Comparison of ENCODE assay signal across 8 cellular contexts in the genomic region with DNA sequence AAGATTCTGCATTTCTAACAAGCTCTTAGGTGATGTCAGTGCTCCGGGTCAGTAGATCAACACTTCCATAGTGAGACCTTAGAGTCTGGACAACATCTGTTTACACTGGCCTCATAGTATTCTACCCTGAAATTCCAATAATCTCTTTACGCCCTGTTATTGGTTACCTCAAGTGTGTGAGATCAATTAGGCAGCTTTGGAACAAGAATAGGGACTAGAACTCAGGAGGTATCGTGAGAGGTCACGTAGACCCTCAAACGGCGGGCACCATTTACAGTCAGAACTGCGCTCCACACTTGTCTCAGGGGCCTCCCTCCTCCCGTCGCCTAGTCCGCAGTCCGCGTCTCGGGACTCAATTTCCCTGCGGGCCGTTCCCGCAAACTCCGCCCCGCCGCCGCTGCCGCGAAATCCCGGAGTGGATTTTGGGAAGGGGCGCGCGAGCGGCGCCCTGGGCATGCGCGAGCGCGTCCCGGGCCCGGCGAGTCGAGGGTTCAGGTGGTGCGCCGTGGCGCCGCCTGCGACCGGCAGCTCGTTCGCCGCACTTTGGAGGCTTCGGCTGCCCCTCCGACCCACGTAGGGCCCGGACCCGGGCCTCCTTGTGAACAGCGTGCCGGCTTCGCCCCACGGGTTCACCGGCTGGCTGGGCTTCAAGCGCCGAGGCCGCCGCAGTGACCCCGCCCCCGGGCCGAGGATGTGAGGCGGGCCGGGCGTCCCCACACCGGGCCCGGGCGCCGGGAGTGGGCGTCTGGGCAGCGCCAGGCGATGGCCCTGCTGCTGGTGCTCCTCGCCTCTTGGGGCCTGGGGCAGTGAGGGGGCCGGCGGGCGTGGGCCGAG. TPM values are rescaled to one million over a fixed set of nuclear protein-coding genes. Genes with fewer than 3 reads are reported as not detected.
DNase-seq lines count a peak whose midpoint lies in the region; ATAC-seq and TF ChIP-seq lines count a peak whose summit lies in the region.

A gene with protein sequence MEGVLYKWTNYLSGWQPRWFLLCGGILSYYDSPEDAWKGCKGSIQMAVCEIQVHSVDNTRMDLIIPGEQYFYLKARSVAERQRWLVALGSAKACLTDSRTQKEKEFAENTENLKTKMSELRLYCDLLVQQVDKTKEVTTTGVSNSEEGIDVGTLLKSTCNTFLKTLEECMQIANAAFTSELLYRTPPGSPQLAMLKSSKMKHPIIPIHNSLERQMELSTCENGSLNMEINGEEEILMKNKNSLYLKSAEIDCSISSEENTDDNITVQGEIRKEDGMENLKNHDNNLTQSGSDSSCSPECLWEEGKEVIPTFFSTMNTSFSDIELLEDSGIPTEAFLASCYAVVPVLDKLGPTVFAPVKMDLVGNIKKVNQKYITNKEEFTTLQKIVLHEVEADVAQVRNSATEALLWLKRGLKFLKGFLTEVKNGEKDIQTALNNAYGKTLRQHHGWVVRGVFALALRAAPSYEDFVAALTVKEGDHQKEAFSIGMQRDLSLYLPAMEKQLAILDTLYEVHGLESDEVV (plus strand): TSS at position 498 of the 834 bp plus-strand sequence. CDS start 351 bp downstream, outside the sequence.

- H3K9me3 Mint-ChIP-seq in stimulated activated naive CD8-positive, alpha-beta T cell treated with anti-CD3 and anti-CD28 coated beads, Interleukin-15, Interleukin-2, amounts not matched to agents 100 ng/mL and 50 ng/mL, for 24 hours: no peaks in the 10 kb centered on the region

- H3K36me3 ChIP-seq in KMS-11 (ENCODE audit: insufficient read depth) (no peaks in the 10 kb centered on the region), RWPE2 (ENCODE audit: low read depth) (peaks cover 2% of the 10 kb centered on the region; the same call in 1 of the 2 replicates), neural cell (ENCODE audit: insufficient read depth, low read length) (peaks cover 4% of the 10 kb centered on the region)

- H3K9me2 ChIP-seq in neural cell (ENCODE audit: insufficient read depth, low read length): no peaks in the 10 kb centered on the region

- H3F3A ChIP-seq in neural cell (ENCODE audit: insufficient read depth, low read length, poor library complexity, severe bottlenecking): peaks cover 15% of the 10 kb centered on the region

- TF ChIP-seq EP300 in neural cell (conservative IDR thresholded peaks at IDR 0.05; ENCODE audit: poor library complexity, severe bottlenecking): peak; percentile 57

- H3K9me3 ChIP-seq in RWPE2 (ENCODE audit: severe bottlenecking) (no peaks in the 10 kb centered on the region), neural cell (ENCODE audit: low read length) (no peaks in the 10 kb centered on the region)

- H3K4me1 ChIP-seq in KMS-11 (ENCODE audit: low read depth, poor library complexity, severe bottlenecking) (peaks cover 37% of the 10 kb centered on the region), RWPE2 (ENCODE audit: insufficient read depth, poor library complexity, severe bottlenecking) (peaks cover 17% of the 10 kb centered on the region)

- H3K9ac ChIP-seq in KMS-11: peak within 1 kb of the TSS; percentile 62; the same call in 1 of the 2 replicates
- H3K9ac ChIP-seq in neural cell (ENCODE audit: low read length): peak within 1 kb of the TSS; percentile 79

- H3K36me3 Mint-ChIP-seq in stimulated activated naive CD8-positive, alpha-beta T cell treated with anti-CD3 and anti-CD28 coated beads, Interleukin-15, Interleukin-2, amounts not matched to agents 100 ng/mL and 50 ng/mL, for 24 hours (ENCODE audit: low read depth): no peaks in the 10 kb centered on the region

- H3K4me2 ChIP-seq in KMS-11 (peak within 1 kb of the TSS; percentile 85), neural cell (ENCODE audit: low read length) (peak within 1 kb of the TSS; percentile 95)

- peaks cover 9% of the 10 kb centered on the region; the same call in 1 of the 2 replicates for H3K79me2 ChIP-seq in KMS-11 (ENCODE audit: insufficient read depth, low read depth)
- peaks cover 62% of the 10 kb centered on the region for H3K79me2 ChIP-seq in neural cell (replicated peaks; ENCODE audit: insufficient read depth, low read length)

- H4K20me1 ChIP-seq in KMS-11 (ENCODE audit: insufficient read depth): no peaks in the 10 kb centered on the region
- peaks cover 3% of the 10 kb centered on the region for H4K20me1 ChIP-seq in neural cell (ENCODE audit: insufficient read depth)

- H3K27ac Mint-ChIP-seq in stimulated activated naive CD8-positive, alpha-beta T cell treated with anti-CD3 and anti-CD28 coated beads, Interleukin-15, Interleukin-2, amounts not matched to agents 100 ng/mL and 50 ng/mL, for 24 hours: peak within 1 kb of the TSS; percentile 89

- H3K4me1 Mint-ChIP-seq in stimulated activated naive CD8-positive, alpha-beta T cell treated with anti-CD3 and anti-CD28 coated beads, Interleukin-15, Interleukin-2, amounts not matched to agents 100 ng/mL and 50 ng/mL, for 24 hours (ENCODE audit: low read depth): peaks cover 37% of the 10 kb centered on the region

- H2AFZ ChIP-seq in KMS-11 (ENCODE audit: low read depth): peak within 1 kb of the TSS; percentile 79
- peak within 1 kb of the TSS; percentile 48 for H2AFZ ChIP-seq in neural cell (ENCODE audit: low read depth, low read length)

- H3K27me3 Mint-ChIP-seq in stimulated activated naive CD8-positive, alpha-beta T cell treated with anti-CD3 and anti-CD28 coated beads, Interleukin-15, Interleukin-2, amounts not matched to agents 100 ng/mL and 50 ng/mL, for 24 hours: no peaks in the 10 kb centered on the region

- no peak for TF ChIP-seq CTCF in KMS-11 (conservative IDR thresholded peaks at IDR 0.05; ENCODE audit: low read depth, low read length)
- no peak for TF ChIP-seq CTCF in RWPE2 (IDR thresholded peaks at IDR 0.05; ENCODE audit: poor library complexity, severe bottlenecking)
- TF ChIP-seq CTCF in neural cell (IDR thresholded peaks at IDR 0.05; ENCODE audit: poor library complexity, severe bottlenecking): no peak

- no peak within 1 kb of the TSS for H3K4me3 Mint-ChIP-seq in stimulated activated naive CD8-positive, alpha-beta T cell treated with anti-CD3 and anti-CD28 coated beads, Interleukin-15, Interleukin-2, amounts not matched to agents 100 ng/mL and 50 ng/mL, for 24 hours

- ATAC-seq in GM21786 (IDR thresholded peaks at IDR 0.05; ENCODE audit: unreplicated experiment) (peak; percentile 41), RWPE2 (ENCODE audit: low read depth) (peak; percentile 24)

- peak; percentile 82 for DNase-seq in EH (ENCODE audit: low read depth)
- DNase-seq in RWPE2 (ENCODE audit: low spot score): peak; percentile 81
- peak; percentile 96 for DNase-seq in activated effector memory CD4-positive, alpha-beta T cell treated with anti-CD3 and anti-CD28 coated beads, Interleukin-2, amount 50 U/mL, for 16 hours
- DNase-seq in fibroblast of the conjunctiva (ENCODE audit: low read depth): peak; percentile 30

- H3K4me3 ChIP-seq in KMS-11 (IDR thresholded peaks at IDR 0.05; ENCODE audit: insufficient read depth, low read depth, low read length) (no peak within 1 kb of the TSS), RWPE2 (ENCODE audit: severe bottlenecking) (peak within 1 kb of the TSS; percentile 78), neural cell (ENCODE audit: low read length) (peak within 1 kb of the TSS; percentile 89)

- H3K27ac ChIP-seq in KMS-11 (peak within 1 kb of the TSS; percentile 34; the same call in 1 of the 2 replicates), RWPE2 (ENCODE audit: poor library complexity, severe bottlenecking) (peak within 1 kb of the TSS; percentile 74), neural cell (ENCODE audit: low read length) (peak within 1 kb of the TSS; percentile 77)

- H3K27me3 ChIP-seq in KMS-11 (ENCODE audit: insufficient read depth, low read depth) (no peaks in the 10 kb centered on the region), RWPE2 (ENCODE audit: insufficient read depth, poor library complexity, severe bottlenecking) (no peaks in the 10 kb centered on the region), neural cell (ENCODE audit: insufficient read depth, low read depth, low read length) (no peaks in the 10 kb centered on the region)

- TF ChIP-seq RAD21 in neural cell (conservative IDR thresholded peaks at IDR 0.05): peak; percentile 34

TF ChIP-seq in neural cell, 6 proteins besides CTCF, POLR2A, EP300 and RAD21:
- TF ChIP-seq TAF1 (IDR thresholded peaks at IDR 0.05; ENCODE audit: low read depth): no peak
- TF ChIP-seq POLR2AphosphoS5 (IDR thresholded peaks at IDR 0.05): peak; percentile 83
- TF ChIP-seq SMC3 (conservative IDR thresholded peaks at IDR 0.05; ENCODE audit: poor library complexity): peak; percentile 40
- peak; percentile 74 for TF ChIP-seq MXI1 (conservative IDR thresholded peaks at IDR 0.05; ENCODE audit: poor library complexity, severe bottlenecking)

RNA-seq across cellular contexts. Expression of the gene that starts here (rescaled TPM):
- polyA plus RNA-seq in neural cell: 42.7 and 43.1 TPM in 2 replicates
- 109 and 130 TPM in 2 replicates for polyA minus RNA-seq in neural cell

Comparison
In these comparisons a context has a peak if more than half of its experiments do, and no peak if none do; other contexts are left out.
1. DNase-seq: peak in every context shown above with its lines; median percentile 96 in activated effector memory CD4-positive, alpha-beta T cell treated with anti-CD3 and anti-CD28 coated beads, Interleukin-2, amount 50 U/mL, for 16 hours; 82 in EH; 81 in RWPE2; 30 in fibroblast of the conjunctiva.